In the genomic region with DNA sequence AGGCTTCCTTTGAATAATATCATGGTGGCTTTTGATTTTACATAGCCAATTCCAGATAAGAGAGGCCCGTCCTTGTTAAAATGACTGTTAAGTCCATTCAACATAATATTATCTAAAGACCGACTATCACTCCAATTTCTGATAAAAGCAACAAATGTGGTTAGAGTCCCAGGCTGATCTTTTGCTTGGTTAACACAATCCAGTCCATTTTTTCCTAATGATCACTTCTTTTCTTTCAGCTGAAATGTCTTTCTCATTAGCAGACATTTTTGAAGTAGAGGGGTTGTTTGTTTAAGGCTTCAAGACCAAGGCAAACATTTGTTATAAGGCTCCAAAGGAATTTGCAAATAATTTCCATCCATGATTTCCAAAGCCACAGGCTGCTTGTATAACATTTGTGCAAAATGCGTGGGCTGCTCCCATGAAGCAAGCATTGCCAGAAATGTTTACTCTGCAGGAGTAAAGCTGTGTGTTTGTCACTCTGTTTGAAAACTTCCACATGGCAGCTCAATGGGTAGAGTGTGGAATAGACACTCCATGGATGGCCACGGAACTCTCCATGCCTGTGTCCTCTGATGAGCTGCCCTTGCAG, we compare ENCODE assay signal across 1 cellular context.
A peak's percentile ranks its signal among the peaks of the same experiment; 100 is the strongest.
TF ChIP-seq lines count a peak whose summit lies in the region.

No MANE protein-coding gene starts in this region.

TF ChIP-seq in HepG2, 621 proteins besides CTCF, POLR2A, EP300 and RAD21 (continued from another document):
- TF ChIP-seq, protein P1, sequence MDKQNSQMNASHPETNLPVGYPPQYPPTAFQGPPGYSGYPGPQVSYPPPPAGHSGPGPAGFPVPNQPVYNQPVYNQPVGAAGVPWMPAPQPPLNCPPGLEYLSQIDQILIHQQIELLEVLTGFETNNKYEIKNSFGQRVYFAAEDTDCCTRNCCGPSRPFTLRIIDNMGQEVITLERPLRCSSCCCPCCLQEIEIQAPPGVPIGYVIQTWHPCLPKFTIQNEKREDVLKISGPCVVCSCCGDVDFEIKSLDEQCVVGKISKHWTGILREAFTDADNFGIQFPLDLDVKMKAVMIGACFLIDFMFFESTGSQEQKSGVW (CRISPR knock-in tag; IDR thresholded peaks at IDR 0.05; ENCODE audit: borderline replicate concordance), result no peak
- TF ChIP-seq FOXK2 (IDR thresholded peaks at IDR 0.05) (no peak), ZNF10 (CRISPR knock-in tag; IDR thresholded peaks at IDR 0.05; ENCODE audit: borderline replicate concordance, low read depth) (no peak), SYNCRIP (IDR thresholded peaks at IDR 0.05; ENCODE audit: insufficient read depth, low read depth, low read length) (no peak), NFIB (CRISPR knock-in tag; IDR thresholded peaks at IDR 0.05; ENCODE audit: borderline replicate concordance) (no peak), SOX6 (IDR thresholded peaks at IDR 0.05) (no peak), SOX6 (CRISPR knock-in tag; IDR thresholded peaks at IDR 0.05) (peak; percentile 45; the same call in 1 of the 2 replicates), ZNF20 (CRISPR knock-in tag; IDR thresholded peaks at IDR 0.05) (no peak), ZFY (CRISPR knock-in tag; IDR thresholded peaks at IDR 0.05) (no peak), ZNF614 (CRISPR knock-in tag; IDR thresholded peaks at IDR 0.05; ENCODE audit: borderline replicate concordance) (0 out of 2 replicates have a peak, but pooled peaks have one; percentile 21), FOSL2 (CRISPR knock-in tag; IDR thresholded peaks at IDR 0.05) (peak; percentile 61), CENPX (CRISPR knock-in tag; IDR thresholded peaks at IDR 0.05) (no peak), KLF13 (CRISPR knock-in tag; IDR thresholded peaks at IDR 0.05) (no peak), ZNF713 (CRISPR knock-in tag; IDR thresholded peaks at IDR 0.05) (no peak), SAP130 (CRISPR knock-in tag; IDR thresholded peaks at IDR 0.05; ENCODE audit: low read depth) (peak; percentile 43), HDAC2 (CRISPR knock-in tag; IDR thresholded peaks at IDR 0.05) (peak; percentile 53), TGIF2 (CRISPR knock-in tag; IDR thresholded peaks at IDR 0.05) (no peak), ZSCAN25 (CRISPR knock-in tag; IDR thresholded peaks at IDR 0.05) (no peak), ZFP36L2 (CRISPR knock-in tag; IDR thresholded peaks at IDR 0.05) (no peak)
- TF ChIP-seq, protein P2, sequence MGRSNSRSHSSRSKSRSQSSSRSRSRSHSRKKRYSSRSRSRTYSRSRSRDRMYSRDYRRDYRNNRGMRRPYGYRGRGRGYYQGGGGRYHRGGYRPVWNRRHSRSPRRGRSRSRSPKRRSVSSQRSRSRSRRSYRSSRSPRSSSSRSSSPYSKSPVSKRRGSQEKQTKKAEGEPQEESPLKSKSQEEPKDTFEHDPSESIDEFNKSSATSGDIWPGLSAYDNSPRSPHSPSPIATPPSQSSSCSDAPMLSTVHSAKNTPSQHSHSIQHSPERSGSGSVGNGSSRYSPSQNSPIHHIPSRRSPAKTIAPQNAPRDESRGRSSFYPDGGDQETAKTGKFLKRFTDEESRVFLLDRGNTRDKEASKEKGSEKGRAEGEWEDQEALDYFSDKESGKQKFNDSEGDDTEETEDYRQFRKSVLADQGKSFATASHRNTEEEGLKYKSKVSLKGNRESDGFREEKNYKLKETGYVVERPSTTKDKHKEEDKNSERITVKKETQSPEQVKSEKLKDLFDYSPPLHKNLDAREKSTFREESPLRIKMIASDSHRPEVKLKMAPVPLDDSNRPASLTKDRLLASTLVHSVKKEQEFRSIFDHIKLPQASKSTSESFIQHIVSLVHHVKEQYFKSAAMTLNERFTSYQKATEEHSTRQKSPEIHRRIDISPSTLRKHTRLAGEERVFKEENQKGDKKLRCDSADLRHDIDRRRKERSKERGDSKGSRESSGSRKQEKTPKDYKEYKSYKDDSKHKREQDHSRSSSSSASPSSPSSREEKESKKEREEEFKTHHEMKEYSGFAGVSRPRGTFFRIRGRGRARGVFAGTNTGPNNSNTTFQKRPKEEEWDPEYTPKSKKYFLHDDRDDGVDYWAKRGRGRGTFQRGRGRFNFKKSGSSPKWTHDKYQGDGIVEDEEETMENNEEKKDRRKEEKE (IDR thresholded peaks at IDR 0.05), result no peak
- TF ChIP-seq, protein P3, sequence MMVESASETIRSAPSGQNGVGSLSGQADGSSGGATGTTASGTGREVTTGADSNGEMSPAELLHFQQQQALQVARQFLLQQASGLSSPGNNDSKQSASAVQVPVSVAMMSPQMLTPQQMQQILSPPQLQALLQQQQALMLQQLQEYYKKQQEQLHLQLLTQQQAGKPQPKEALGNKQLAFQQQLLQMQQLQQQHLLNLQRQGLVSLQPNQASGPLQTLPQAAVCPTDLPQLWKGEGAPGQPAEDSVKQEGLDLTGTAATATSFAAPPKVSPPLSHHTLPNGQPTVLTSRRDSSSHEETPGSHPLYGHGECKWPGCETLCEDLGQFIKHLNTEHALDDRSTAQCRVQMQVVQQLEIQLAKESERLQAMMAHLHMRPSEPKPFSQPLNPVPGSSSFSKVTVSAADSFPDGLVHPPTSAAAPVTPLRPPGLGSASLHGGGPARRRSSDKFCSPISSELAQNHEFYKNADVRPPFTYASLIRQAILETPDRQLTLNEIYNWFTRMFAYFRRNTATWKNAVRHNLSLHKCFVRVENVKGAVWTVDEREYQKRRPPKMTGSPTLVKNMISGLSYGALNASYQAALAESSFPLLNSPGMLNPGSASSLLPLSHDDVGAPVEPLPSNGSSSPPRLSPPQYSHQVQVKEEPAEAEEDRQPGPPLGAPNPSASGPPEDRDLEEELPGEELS (CRISPR knock-in tag; IDR thresholded peaks at IDR 0.05), result peak; percentile 68
- TF ChIP-seq, protein P4, sequence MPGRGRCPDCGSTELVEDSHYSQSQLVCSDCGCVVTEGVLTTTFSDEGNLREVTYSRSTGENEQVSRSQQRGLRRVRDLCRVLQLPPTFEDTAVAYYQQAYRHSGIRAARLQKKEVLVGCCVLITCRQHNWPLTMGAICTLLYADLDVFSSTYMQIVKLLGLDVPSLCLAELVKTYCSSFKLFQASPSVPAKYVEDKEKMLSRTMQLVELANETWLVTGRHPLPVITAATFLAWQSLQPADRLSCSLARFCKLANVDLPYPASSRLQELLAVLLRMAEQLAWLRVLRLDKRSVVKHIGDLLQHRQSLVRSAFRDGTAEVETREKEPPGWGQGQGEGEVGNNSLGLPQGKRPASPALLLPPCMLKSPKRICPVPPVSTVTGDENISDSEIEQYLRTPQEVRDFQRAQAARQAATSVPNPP (CRISPR knock-in tag; IDR thresholded peaks at IDR 0.05), result no peak
- TF ChIP-seq, protein P5, sequence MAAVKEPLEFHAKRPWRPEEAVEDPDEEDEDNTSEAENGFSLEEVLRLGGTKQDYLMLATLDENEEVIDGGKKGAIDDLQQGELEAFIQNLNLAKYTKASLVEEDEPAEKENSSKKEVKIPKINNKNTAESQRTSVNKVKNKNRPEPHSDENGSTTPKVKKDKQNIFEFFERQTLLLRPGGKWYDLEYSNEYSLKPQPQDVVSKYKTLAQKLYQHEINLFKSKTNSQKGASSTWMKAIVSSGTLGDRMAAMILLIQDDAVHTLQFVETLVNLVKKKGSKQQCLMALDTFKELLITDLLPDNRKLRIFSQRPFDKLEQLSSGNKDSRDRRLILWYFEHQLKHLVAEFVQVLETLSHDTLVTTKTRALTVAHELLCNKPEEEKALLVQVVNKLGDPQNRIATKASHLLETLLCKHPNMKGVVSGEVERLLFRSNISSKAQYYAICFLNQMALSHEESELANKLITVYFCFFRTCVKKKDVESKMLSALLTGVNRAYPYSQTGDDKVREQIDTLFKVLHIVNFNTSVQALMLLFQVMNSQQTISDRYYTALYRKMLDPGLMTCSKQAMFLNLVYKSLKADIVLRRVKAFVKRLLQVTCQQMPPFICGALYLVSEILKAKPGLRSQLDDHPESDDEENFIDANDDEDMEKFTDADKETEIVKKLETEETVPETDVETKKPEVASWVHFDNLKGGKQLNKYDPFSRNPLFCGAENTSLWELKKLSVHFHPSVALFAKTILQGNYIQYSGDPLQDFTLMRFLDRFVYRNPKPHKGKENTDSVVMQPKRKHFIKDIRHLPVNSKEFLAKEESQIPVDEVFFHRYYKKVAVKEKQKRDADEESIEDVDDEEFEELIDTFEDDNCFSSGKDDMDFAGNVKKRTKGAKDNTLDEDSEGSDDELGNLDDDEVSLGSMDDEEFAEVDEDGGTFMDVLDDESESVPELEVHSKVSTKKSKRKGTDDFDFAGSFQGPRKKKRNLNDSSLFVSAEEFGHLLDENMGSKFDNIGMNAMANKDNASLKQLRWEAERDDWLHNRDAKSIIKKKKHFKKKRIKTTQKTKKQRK (IDR thresholded peaks at IDR 0.05; ENCODE audit: low read length), result no peak
